15 cellular contexts compared by ENCODE assay signal in genomic region chr6:71852951-71853350, GRCh38. TPM values are rescaled to one million over a fixed set of nuclear protein-coding genes. Genes with fewer than 3 reads are reported as not detected.
DNase-seq lines count a peak whose midpoint lies in the region; ATAC-seq and TF ChIP-seq lines count a peak whose summit lies in the region.
"Had no signal": no experiment of that assay in that cellular context is flagged by ENCODE, and none has a peak within 500 bp of the region (broad histone marks: within the 10 kb centered on the region; RNA-seq: fewer than 3 reads in every experiment).

No MANE protein-coding gene starts in this region.

- peaks cover 22% of the 10 kb centered on the region for H3K4me1 Mint-ChIP-seq in nephron progenitor cell
- no peaks in the 10 kb centered on the region for H3K4me1 Mint-ChIP-seq in T-helper 17 cell
- H3K4me1 Mint-ChIP-seq in activated T-helper 2 cell treated with anti-CD3 and anti-CD28 coated beads, Interferon-gamma antibody, Interleukin-2, Interleukin-4, amounts not matched to agents 10 μg/mL and 5 μg/mL and 100 μg/mL, durations not matched to agents 14 hours and 24 hours and 36 hours (ENCODE audit: low read depth) = no peaks in the 10 kb centered on the region
- H3K4me1 Mint-ChIP-seq: B cell, H9 had no signal

- no peaks in the 10 kb centered on the region for H3K36me3 ChIP-seq in H7 (replicated peaks; ENCODE audit: control insufficient read depth, insufficient read depth, low read length)

- peak overlapping the region; percentile 52 for H3K27ac Mint-ChIP-seq in nephron progenitor cell
- no peak overlapping the region for H3K27ac Mint-ChIP-seq in T-helper 17 cell
- no peak overlapping the region for H3K27ac Mint-ChIP-seq in activated T-helper 2 cell treated with anti-CD3 and anti-CD28 coated beads, Interferon-gamma antibody, Interleukin-2, Interleukin-4, amounts not matched to agents 10 μg/mL and 5 μg/mL and 100 μg/mL, durations not matched to agents 14 hours and 24 hours and 36 hours
- H3K27ac Mint-ChIP-seq: B cell; CD4-positive, alpha-beta T cell; H9 had no signal

- intact Hi-C loops in activated T-helper 2 cell treated with anti-CD3 and anti-CD28 coated beads, Interferon-gamma antibody, Interleukin-2, Interleukin-4, amounts not matched to agents 10 μg/mL and 5 μg/mL and 100 μg/mL, durations not matched to agents 14 hours and 24 hours and 36 hours (cut with micrococcal nuclease) = no loop called here

- H3K9me3 Mint-ChIP-seq in nephron progenitor cell = peaks cover 14% of the 10 kb centered on the region
- no peaks in the 10 kb centered on the region for H3K9me3 Mint-ChIP-seq in activated T-helper 2 cell treated with anti-CD3 and anti-CD28 coated beads, Interferon-gamma antibody, Interleukin-2, Interleukin-4, amounts not matched to agents 10 μg/mL and 5 μg/mL and 100 μg/mL, durations not matched to agents 14 hours and 24 hours and 36 hours
- H3K9me3 Mint-ChIP-seq: H9 had no signal

- H3K36me3 Mint-ChIP-seq in nephron progenitor cell (ENCODE audit: low read depth) (no peaks in the 10 kb centered on the region), T-helper 17 cell (ENCODE audit: low read depth) (no peaks in the 10 kb centered on the region)
- H3K36me3 Mint-ChIP-seq in activated T-helper 2 cell treated with anti-CD3 and anti-CD28 coated beads, Interferon-gamma antibody, Interleukin-2, Interleukin-4, amounts not matched to agents 10 μg/mL and 5 μg/mL and 100 μg/mL, durations not matched to agents 14 hours and 24 hours and 36 hours (ENCODE audit: low read depth) = no peaks in the 10 kb centered on the region

- no peak for TF ChIP-seq CTCF in nephron progenitor cell (IDR thresholded peaks at IDR 0.05)

- no peak for ATAC-seq in T-helper 17 cell

- peak; percentile 35 for DNase-seq in NCI-H748 (lab: John Stamatoyannopoulos, UW; ENCODE audit: unreplicated experiment)
- no peak for DNase-seq in NCI-H748 treated with DMSO at 0.1 percent for 48 hours (lab: John Stamatoyannopoulos, UW)
- DNase-seq in H7 = peak; percentile 15
- DNase-seq in iPS-NIHi11 (ENCODE audit: low spot score) = peak; percentile 21
- no peak for DNase-seq in nephron progenitor cell
- no peak for DNase-seq in T-helper 17 cell
- no peak for DNase-seq in activated T-helper 2 cell treated with anti-CD3 and anti-CD28 coated beads, Interferon-gamma antibody, Interleukin-2, Interleukin-4, amounts not matched to agents 10 μg/mL and 5 μg/mL and 100 μg/mL, durations not matched to agents 14 hours and 24 hours and 36 hours (ENCODE audit: low spot score)
- DNase-seq in stimulated activated CD4-positive, alpha-beta T cell treated with anti-CD3 and anti-CD28 coated beads, Interleukin-15, amount 100 ng/mL, for 24 hours = no peak
- DNase-seq: C1 segment of cervical spinal cord; Calu3; CD4-positive, alpha-beta T cell; DMS 273 treated with DMSO at 0.1 percent for 48 hours; DMS79; H9 had no signal

- H3K9me3 ChIP-seq in T-helper 17 cell (ENCODE audit: control insufficient read depth, low read length, poor library complexity, severe bottlenecking) = no peaks in the 10 kb centered on the region

- no peaks in the 10 kb centered on the region for H3K27me3 ChIP-seq in H7 (ENCODE audit: control insufficient read depth, insufficient read depth, low read length)

- no peak overlapping the region for H3K4me3 ChIP-seq in H7 (ENCODE audit: insufficient read depth, low read depth, low read length)

- no peaks in the 10 kb centered on the region for H3K27me3 Mint-ChIP-seq in nephron progenitor cell (ENCODE audit: low read depth, poor library complexity)
- H3K27me3 Mint-ChIP-seq in T-helper 17 cell = no peaks in the 10 kb centered on the region
- no peaks in the 10 kb centered on the region for H3K27me3 Mint-ChIP-seq in activated T-helper 2 cell treated with anti-CD3 and anti-CD28 coated beads, Interferon-gamma antibody, Interleukin-2, Interleukin-4, amounts not matched to agents 10 μg/mL and 5 μg/mL and 100 μg/mL, durations not matched to agents 14 hours and 24 hours and 36 hours (ENCODE audit: low read depth)
- H3K27me3 Mint-ChIP-seq: B cell; CD4-positive, alpha-beta T cell had no signal

- no peak overlapping the region for H3K4me3 Mint-ChIP-seq in nephron progenitor cell
- H3K4me3 Mint-ChIP-seq in T-helper 17 cell = no peak overlapping the region
- no peak overlapping the region for H3K4me3 Mint-ChIP-seq in activated T-helper 2 cell treated with anti-CD3 and anti-CD28 coated beads, Interferon-gamma antibody, Interleukin-2, Interleukin-4, amounts not matched to agents 10 μg/mL and 5 μg/mL and 100 μg/mL, durations not matched to agents 14 hours and 24 hours and 36 hours (ENCODE audit: low read depth)
- H3K4me3 Mint-ChIP-seq: B cell; CD4-positive, alpha-beta T cell; H9 had no signal

RNA-seq across cellular contexts. Expression of gene RIMS1, which starts 33.4 kb away (rescaled TPM):
- total RNA-seq in H7 (2014; rRNA removed; shearing (Covaris generic)) = 0.70 and 1.6 TPM in 2 replicates
- total RNA-seq in T-helper 17 cell = not detected
- total RNA-seq in activated T-helper 2 cell treated with anti-CD3 and anti-CD28 coated beads, Interferon-gamma antibody, Interleukin-2, Interleukin-4, amounts not matched to agents 10 μg/mL and 5 μg/mL and 100 μg/mL, durations not matched to agents 14 hours and 24 hours and 36 hours = not detected in 2 replicates
- total RNA-seq: B cell; CD4-positive, alpha-beta T cell had no signal

Comparison
In these comparisons a context has a peak if more than half of its experiments do, and no peak if none do; other contexts are left out.
1. DNase-seq: peak in NCI-H748 (single experiment), H7 (single experiment) and iPS-NIHi11 (single experiment); none in NCI-H748 treated with DMSO at 0.1 percent for 48 hours (single experiment), nephron progenitor cell (single experiment), T-helper 17 cell (0 of 3), activated T-helper 2 cell treated with anti-CD3 and anti-CD28 coated beads, Interferon-gamma antibody, Interleukin-2, Interleukin-4, amounts not matched to agents 10 μg/mL and 5 μg/mL and 100 μg/mL, durations not matched to agents 14 hours and 24 hours and 36 hours (single experiment) and stimulated activated CD4-positive, alpha-beta T cell treated with anti-CD3 and anti-CD28 coated beads, Interleukin-15, amount 100 ng/mL, for 24 hours (single experiment).